In the genomic region with DNA sequence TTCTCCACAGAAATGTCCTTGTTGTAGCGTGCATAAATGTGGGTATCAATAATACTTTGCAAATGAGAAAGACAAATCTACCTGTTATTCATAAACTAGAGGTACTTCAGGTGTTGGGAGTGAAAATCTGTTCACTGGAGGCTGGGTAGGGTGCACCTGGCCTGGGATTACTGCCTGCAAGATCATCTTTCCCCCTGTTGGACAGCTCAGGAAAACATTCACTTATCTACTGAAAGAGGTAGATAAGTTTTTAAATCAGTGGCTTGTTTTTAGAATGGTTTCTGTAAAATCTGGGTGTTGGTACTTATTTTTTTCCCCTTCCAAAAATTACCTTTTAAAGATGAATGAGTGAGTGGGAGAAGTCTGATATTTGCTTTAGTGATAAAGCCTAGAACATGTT, we compare ENCODE assay signal across 15 cellular contexts.
"Had no signal": no experiment of that assay in that cellular context is flagged by ENCODE, and none has a peak within 500 bp of the region (broad histone marks: within the 10 kb centered on the region; RNA-seq: fewer than 3 reads in every experiment).

No MANE protein-coding gene starts in this region.

- DNase-seq: activated CD4-positive, alpha-beta T cell treated with anti-CD3 and anti-CD28 coated beads, Interleukin-2, amount 50 U/mL, for 1 hour; activated CD4-positive, CD25-positive, alpha-beta regulatory T cell; activated naive CD4-positive, alpha-beta T cell treated with anti-CD3 and anti-CD28 coated beads for 36 hours; activated naive CD8-positive, alpha-beta T cell treated with anti-CD3 and anti-CD28 coated beads, Interleukin-2, amount 50 U/mL, for 24 hours; aorta; esophagus squamous epithelium; hypothalamus; kidney; left lung; mesenchymal stem cell; naive thymus-derived CD8-positive, alpha-beta T cell; nucleus accumbens; stimulated activated CD4-positive, alpha-beta T cell treated with anti-CD3 and anti-CD28 coated beads, Interleukin-2, amount 100 ng/mL, for 48 hours; stimulated activated naive CD4-positive, alpha-beta T cell treated with Interleukin-2 at 50 U/mL for 16 hours had no signal

- H3K9me3 Mint-ChIP-seq: activated naive CD4-positive, alpha-beta T cell treated with anti-CD3 and anti-CD28 coated beads for 36 hours; activated naive CD8-positive, alpha-beta T cell treated with anti-CD3 and anti-CD28 coated beads, Interleukin-2, amount 50 U/mL, for 24 hours; activated T-helper 2 cell treated with anti-CD3 and anti-CD28 coated beads, Interferon-gamma antibody, Interleukin-2, Interleukin-4, amounts not matched to agents 10 μg/mL and 5 μg/mL and 100 μg/mL, durations not matched to agents 14 hours and 24 hours and 36 hours; naive thymus-derived CD8-positive, alpha-beta T cell had no signal

- H3K4me3 Mint-ChIP-seq: activated naive CD4-positive, alpha-beta T cell treated with anti-CD3 and anti-CD28 coated beads for 36 hours; activated naive CD8-positive, alpha-beta T cell treated with anti-CD3 and anti-CD28 coated beads, Interleukin-2, amount 50 U/mL, for 24 hours had no signal

- H3K36me3 ChIP-seq: esophagus squamous epithelium, left lung had no signal

- H3K27me3 Mint-ChIP-seq: activated naive CD8-positive, alpha-beta T cell treated with anti-CD3 and anti-CD28 coated beads, Interleukin-2, amount 50 U/mL, for 24 hours; naive thymus-derived CD8-positive, alpha-beta T cell had no signal

- ATAC-seq: activated naive CD8-positive, alpha-beta T cell treated with anti-CD3 and anti-CD28 coated beads, Interleukin-2, amount 50 U/mL, for 24 hours; left lung; naive thymus-derived CD8-positive, alpha-beta T cell had no signal

- H3K27ac Mint-ChIP-seq: activated naive CD8-positive, alpha-beta T cell treated with anti-CD3 and anti-CD28 coated beads, Interleukin-2, amount 50 U/mL, for 24 hours had no signal

- H3K4me3 ChIP-seq: esophagus squamous epithelium, left lung had no signal

- H3K27me3 ChIP-seq: esophagus squamous epithelium, left lung had no signal
